Comparison of ENCODE assay signal across 1 cellular context in the genomic region with DNA sequence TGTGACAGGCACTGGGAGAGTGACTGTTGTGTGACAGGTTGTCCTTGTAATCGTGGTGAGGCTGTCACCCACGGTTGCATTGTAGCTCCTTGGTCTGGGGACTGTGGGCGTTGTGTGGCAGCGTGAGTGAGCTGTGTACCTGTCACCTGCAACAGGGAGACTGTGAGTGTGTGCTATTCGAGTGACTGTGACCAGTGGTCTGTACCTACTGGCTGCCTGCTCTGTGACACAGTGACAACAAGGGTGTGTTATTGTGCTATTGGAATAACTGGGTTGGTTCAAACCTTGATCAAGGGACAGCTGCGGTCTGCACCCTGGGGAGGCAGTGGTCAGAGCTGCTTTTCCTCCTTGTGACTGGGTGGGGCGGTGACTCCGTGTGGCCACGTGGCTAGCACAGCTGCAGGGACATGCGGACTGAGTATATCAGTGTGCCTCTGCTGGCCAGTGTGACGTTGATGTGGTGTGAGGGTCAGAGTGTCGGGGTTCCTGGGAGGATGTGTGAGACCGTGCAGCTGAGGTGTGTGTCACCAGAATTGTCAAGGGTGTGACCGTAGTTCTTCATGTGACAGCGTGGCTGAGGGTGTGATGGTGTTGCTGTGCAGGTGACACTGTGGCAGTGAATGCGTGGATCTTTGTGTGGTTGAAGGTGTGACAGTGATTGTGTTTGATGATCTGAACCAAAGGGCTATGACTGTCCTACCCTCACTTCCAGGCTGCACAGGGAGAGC.
A peak's percentile ranks its signal among the peaks of the same experiment; 100 is the strongest.
TF ChIP-seq lines count a peak whose summit lies in the region.

No MANE protein-coding gene starts in this region.

TF ChIP-seq in GM12878, 131 proteins besides CTCF, POLR2A, EP300 and RAD21 (continued from another document and continues in another):
- TF ChIP-seq, protein P1, sequence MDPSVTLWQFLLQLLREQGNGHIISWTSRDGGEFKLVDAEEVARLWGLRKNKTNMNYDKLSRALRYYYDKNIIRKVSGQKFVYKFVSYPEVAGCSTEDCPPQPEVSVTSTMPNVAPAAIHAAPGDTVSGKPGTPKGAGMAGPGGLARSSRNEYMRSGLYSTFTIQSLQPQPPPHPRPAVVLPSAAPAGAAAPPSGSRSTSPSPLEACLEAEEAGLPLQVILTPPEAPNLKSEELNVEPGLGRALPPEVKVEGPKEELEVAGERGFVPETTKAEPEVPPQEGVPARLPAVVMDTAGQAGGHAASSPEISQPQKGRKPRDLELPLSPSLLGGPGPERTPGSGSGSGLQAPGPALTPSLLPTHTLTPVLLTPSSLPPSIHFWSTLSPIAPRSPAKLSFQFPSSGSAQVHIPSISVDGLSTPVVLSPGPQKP (IDR thresholded peaks at IDR 0.05; ENCODE audit: low read depth, low read length), result no peak
- TF ChIP-seq NR2F1 (conservative IDR thresholded peaks at IDR 0.05) (peak; percentile 95), ZNF622 (IDR thresholded peaks at IDR 0.05) (no peak), SIX5 (IDR thresholded peaks at IDR 0.05; ENCODE audit: low read depth, low read length, severe bottlenecking) (no peak), WRNIP1 (IDR thresholded peaks at IDR 0.05; ENCODE audit: borderline replicate concordance, low read depth, low read length) (no peak), EGR1 (IDR thresholded peaks at IDR 0.05; ENCODE audit: borderline replicate concordance in 1 of 2, low read depth in 2 of 2, low read length in 2 of 2) (no peak), MTA2 (IDR thresholded peaks at IDR 0.05; ENCODE audit: low read depth) (peak; percentile 81), SUZ12 (IDR thresholded peaks at IDR 0.05; ENCODE audit: unreplicated experiment) (no peak), IKZF1 (conservative IDR thresholded peaks at IDR 0.05) (peak; percentile 61), FOXM1 (IDR thresholded peaks at IDR 0.05; ENCODE audit: low read depth, low read length) (no peak), MXI1 (IDR thresholded peaks at IDR 0.05; ENCODE audit: low read depth, low read length) (peak; percentile 67), MEF2B (IDR thresholded peaks at IDR 0.05; ENCODE audit: partially characterized antibody, poor library complexity, severe bottlenecking) (peak; percentile 77), POLR2AphosphoS5 (IDR thresholded peaks at IDR 0.05; ENCODE audit: low read length) (no peak), SMC3 (IDR thresholded peaks at IDR 0.05; ENCODE audit: borderline replicate concordance, low read length) (no peak), EZH2 (IDR thresholded peaks at IDR 0.05; ENCODE audit: borderline replicate concordance, control insufficient read depth, low read depth, low read length) (no peak), ZZZ3 (IDR thresholded peaks at IDR 0.05; ENCODE audit: control insufficient read depth, insufficient read length, low read depth) (no peak), ZBED1 (IDR thresholded peaks at IDR 0.05; ENCODE audit: borderline replicate concordance) (no peak), SMAD5 (IDR thresholded peaks at IDR 0.05; ENCODE audit: low read depth) (no peak), RUNX3 (IDR thresholded peaks at IDR 0.05; ENCODE audit: low read length) (no peak), DPF2 (IDR thresholded peaks at IDR 0.05) (no peak), TCF12 (IDR thresholded peaks at IDR 0.05; ENCODE audit: low read depth, low read length) (0 out of 2 replicates have a peak, but pooled peaks have one; percentile 30), CBX5 (IDR thresholded peaks at IDR 0.05; ENCODE audit: low read depth) (no peak), STAT3 (IDR thresholded peaks at IDR 0.05; ENCODE audit: low read depth, low read length) (no peak), POLR2AphosphoS2 (IDR thresholded peaks at IDR 0.05; ENCODE audit: low read depth, low read length) (no peak), CBFB (IDR thresholded peaks at IDR 0.05; ENCODE audit: low read depth) (no peak), NBN (IDR thresholded peaks at IDR 0.05) (peak; percentile 85; the same call in 1 of the 2 replicates), ZSCAN29 (IDR thresholded peaks at IDR 0.05) (no peak)
- TF ChIP-seq, protein P2, sequence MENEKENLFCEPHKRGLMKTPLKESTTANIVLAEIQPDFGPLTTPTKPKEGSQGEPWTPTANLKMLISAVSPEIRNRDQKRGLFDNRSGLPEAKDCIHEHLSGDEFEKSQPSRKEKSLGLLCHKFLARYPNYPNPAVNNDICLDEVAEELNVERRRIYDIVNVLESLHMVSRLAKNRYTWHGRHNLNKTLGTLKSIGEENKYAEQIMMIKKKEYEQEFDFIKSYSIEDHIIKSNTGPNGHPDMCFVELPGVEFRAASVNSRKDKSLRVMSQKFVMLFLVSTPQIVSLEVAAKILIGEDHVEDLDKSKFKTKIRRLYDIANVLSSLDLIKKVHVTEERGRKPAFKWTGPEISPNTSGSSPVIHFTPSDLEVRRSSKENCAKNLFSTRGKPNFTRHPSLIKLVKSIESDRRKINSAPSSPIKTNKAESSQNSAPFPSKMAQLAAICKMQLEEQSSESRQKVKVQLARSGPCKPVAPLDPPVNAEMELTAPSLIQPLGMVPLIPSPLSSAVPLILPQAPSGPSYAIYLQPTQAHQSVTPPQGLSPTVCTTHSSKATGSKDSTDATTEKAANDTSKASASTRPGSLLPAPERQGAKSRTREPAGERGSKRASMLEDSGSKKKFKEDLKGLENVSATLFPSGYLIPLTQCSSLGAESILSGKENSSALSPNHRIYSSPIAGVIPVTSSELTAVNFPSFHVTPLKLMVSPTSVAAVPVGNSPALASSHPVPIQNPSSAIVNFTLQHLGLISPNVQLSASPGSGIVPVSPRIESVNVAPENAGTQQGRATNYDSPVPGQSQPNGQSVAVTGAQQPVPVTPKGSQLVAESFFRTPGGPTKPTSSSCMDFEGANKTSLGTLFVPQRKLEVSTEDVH (IDR thresholded peaks at IDR 0.05; ENCODE audit: low read depth, partially characterized antibody), result no peak
- TF ChIP-seq, protein P3, sequence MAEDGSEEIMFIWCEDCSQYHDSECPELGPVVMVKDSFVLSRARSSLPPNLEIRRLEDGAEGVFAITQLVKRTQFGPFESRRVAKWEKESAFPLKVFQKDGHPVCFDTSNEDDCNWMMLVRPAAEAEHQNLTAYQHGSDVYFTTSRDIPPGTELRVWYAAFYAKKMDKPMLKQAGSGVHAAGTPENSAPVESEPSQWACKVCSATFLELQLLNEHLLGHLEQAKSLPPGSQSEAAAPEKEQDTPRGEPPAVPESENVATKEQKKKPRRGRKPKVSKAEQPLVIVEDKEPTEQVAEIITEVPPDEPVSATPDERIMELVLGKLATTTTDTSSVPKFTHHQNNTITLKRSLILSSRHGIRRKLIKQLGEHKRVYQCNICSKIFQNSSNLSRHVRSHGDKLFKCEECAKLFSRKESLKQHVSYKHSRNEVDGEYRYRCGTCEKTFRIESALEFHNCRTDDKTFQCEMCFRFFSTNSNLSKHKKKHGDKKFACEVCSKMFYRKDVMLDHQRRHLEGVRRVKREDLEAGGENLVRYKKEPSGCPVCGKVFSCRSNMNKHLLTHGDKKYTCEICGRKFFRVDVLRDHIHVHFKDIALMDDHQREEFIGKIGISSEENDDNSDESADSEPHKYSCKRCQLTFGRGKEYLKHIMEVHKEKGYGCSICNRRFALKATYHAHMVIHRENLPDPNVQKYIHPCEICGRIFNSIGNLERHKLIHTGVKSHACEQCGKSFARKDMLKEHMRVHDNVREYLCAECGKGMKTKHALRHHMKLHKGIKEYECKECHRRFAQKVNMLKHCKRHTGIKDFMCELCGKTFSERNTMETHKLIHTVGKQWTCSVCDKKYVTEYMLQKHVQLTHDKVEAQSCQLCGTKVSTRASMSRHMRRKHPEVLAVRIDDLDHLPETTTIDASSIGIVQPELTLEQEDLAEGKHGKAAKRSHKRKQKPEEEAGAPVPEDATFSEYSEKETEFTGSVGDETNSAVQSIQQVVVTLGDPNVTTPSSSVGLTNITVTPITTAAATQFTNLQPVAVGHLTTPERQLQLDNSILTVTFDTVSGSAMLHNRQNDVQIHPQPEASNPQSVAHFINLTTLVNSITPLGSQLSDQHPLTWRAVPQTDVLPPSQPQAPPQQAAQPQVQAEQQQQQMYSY (CRISPR knock-in tag; IDR thresholded peaks at IDR 0.05), result no peak
- TF ChIP-seq, protein P4, sequence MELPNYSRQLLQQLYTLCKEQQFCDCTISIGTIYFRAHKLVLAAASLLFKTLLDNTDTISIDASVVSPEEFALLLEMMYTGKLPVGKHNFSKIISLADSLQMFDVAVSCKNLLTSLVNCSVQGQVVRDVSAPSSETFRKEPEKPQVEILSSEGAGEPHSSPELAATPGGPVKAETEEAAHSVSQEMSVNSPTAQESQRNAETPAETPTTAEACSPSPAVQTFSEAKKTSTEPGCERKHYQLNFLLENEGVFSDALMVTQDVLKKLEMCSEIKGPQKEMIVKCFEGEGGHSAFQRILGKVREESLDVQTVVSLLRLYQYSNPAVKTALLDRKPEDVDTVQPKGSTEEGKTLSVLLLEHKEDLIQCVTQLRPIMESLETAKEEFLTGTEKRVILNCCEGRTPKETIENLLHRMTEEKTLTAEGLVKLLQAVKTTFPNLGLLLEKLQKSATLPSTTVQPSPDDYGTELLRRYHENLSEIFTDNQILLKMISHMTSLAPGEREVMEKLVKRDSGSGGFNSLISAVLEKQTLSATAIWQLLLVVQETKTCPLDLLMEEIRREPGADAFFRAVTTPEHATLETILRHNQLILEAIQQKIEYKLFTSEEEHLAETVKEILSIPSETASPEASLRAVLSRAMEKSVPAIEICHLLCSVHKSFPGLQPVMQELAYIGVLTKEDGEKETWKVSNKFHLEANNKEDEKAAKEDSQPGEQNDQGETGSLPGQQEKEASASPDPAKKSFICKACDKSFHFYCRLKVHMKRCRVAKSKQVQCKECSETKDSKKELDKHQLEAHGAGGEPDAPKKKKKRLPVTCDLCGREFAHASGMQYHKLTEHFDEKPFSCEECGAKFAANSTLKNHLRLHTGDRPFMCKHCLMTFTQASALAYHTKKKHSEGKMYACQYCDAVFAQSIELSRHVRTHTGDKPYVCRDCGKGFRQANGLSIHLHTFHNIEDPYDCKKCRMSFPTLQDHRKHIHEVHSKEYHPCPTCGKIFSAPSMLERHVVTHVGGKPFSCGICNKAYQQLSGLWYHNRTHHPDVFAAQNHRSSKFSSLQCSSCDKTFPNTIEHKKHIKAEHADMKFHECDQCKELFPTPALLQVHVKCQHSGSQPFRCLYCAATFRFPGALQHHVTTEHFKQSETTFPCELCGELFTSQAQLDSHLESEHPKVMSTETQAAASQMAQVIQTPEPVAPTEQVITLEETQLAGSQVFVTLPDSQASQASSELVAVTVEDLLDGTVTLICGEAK (IDR thresholded peaks at IDR 0.05; ENCODE audit: borderline replicate concordance), result no peak
- TF ChIP-seq, protein P5, sequence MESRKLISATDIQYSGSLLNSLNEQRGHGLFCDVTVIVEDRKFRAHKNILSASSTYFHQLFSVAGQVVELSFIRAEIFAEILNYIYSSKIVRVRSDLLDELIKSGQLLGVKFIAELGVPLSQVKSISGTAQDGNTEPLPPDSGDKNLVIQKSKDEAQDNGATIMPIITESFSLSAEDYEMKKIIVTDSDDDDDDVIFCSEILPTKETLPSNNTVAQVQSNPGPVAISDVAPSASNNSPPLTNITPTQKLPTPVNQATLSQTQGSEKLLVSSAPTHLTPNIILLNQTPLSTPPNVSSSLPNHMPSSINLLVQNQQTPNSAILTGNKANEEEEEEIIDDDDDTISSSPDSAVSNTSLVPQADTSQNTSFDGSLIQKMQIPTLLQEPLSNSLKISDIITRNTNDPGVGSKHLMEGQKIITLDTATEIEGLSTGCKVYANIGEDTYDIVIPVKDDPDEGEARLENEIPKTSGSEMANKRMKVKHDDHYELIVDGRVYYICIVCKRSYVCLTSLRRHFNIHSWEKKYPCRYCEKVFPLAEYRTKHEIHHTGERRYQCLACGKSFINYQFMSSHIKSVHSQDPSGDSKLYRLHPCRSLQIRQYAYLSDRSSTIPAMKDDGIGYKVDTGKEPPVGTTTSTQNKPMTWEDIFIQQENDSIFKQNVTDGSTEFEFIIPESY (IDR thresholded peaks at IDR 0.05), result no peak
- TF ChIP-seq, protein P6, sequence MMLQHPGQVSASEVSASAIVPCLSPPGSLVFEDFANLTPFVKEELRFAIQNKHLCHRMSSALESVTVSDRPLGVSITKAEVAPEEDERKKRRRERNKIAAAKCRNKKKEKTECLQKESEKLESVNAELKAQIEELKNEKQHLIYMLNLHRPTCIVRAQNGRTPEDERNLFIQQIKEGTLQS (IDR thresholded peaks at IDR 0.05; ENCODE audit: borderline replicate concordance, extremely low read depth, low read depth, low read length), result no peak
- TF ChIP-seq, protein P7, sequence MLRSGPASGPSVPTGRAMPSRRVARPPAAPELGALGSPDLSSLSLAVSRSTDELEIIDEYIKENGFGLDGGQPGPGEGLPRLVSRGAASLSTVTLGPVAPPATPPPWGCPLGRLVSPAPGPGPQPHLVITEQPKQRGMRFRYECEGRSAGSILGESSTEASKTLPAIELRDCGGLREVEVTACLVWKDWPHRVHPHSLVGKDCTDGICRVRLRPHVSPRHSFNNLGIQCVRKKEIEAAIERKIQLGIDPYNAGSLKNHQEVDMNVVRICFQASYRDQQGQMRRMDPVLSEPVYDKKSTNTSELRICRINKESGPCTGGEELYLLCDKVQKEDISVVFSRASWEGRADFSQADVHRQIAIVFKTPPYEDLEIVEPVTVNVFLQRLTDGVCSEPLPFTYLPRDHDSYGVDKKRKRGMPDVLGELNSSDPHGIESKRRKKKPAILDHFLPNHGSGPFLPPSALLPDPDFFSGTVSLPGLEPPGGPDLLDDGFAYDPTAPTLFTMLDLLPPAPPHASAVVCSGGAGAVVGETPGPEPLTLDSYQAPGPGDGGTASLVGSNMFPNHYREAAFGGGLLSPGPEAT (IDR thresholded peaks at IDR 0.05; ENCODE audit: low read depth), result peak; percentile 72; the same call in 1 of the 2 replicates
- TF ChIP-seq, protein P8, sequence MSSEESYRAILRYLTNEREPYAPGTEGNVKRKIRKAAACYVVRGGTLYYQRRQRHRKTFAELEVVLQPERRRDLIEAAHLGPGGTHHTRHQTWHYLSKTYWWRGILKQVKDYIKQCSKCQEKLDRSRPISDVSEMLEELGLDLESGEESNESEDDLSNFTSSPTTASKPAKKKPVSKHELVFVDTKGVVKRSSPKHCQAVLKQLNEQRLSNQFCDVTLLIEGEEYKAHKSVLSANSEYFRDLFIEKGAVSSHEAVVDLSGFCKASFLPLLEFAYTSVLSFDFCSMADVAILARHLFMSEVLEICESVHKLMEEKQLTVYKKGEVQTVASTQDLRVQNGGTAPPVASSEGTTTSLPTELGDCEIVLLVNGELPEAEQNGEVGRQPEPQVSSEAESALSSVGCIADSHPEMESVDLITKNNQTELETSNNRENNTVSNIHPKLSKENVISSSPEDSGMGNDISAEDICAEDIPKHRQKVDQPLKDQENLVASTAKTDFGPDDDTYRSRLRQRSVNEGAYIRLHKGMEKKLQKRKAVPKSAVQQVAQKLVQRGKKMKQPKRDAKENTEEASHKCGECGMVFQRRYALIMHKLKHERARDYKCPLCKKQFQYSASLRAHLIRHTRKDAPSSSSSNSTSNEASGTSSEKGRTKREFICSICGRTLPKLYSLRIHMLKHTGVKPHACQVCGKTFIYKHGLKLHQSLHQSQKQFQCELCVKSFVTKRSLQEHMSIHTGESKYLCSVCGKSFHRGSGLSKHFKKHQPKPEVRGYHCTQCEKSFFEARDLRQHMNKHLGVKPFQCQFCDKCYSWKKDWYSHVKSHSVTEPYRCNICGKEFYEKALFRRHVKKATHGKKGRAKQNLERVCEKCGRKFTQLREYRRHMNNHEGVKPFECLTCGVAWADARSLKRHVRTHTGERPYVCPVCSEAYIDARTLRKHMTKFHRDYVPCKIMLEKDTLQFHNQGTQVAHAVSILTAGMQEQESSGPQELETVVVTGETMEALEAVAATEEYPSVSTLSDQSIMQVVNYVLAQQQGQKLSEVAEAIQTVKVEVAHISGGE (CRISPR knock-in tag; IDR thresholded peaks at IDR 0.05), result no peak
